8 cellular contexts compared by ENCODE assay signal in the genomic region with DNA sequence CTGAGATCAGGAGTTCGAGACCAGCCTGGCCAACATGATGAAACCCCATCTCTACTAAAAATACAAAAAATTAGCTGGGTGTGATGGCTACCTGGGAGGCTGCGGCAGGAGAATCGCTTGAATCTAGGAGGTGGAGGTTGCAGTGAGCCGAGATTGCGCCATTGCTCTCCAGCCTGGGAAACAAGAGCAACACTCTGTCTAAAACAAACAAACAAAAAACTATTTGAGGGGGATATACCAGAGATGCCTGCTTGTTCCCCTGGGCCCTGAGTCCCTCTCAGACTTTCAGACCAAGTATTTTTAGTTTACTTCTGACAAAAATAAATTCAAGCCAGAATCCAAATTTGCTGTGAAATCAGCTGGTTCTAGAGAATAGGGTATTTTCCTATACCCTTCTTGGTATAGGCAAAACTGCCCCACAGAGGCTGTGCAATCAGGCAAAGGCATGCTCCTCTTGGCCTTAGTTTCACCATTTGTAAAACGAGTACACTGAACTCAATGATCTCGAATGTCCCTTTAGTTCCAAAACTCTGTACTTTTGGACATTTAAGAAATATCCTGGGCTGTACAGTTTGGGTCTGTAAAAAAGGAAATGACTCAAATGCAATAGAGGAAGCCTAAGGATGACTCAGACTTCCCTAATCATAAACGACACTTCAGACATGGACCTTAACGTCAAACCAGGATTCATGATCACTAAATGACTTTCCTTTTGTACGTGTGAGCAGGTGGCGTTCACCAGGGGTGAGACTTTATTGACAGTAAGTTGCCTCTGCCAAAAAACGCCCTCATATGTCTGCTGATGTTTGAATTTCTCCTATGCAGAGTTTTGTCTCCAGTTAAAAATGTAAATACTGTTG.
DNase-seq lines count a peak whose midpoint lies in the region; FAIRE-seq and TF ChIP-seq lines count a peak whose summit lies in the region.

No MANE protein-coding gene starts in this region.

- peak; percentile 30 for FAIRE-seq in islet of Langerhans (lab: Jason Lieb, UNC)

- H3K4me3 ChIP-seq in HL-60 (replicated peaks; ENCODE audit: insufficient read depth, low read length) = no peak overlapping the region

- peak; percentile 13 for DNase-seq in NCI-H1694 treated with DMSO at 0.1 percent for 48 hours (lab: John Stamatoyannopoulos, UW)
- no peak for DNase-seq in NCI-H1694 (lab: John Stamatoyannopoulos, UW)
- peak; percentile 64 to 76 for DNase-seq in HL-60 (ENCODE audit: low read depth in 1 of 2, low spot score in 1 of 2)
- DNase-seq in SHP77 treated with DMSO at 0.1 percent for 48 hours (lab: John Stamatoyannopoulos, UW) = peak; percentile 100
- DNase-seq in stimulated activated CD4-positive, alpha-beta T cell treated with anti-CD3 and anti-CD28 coated beads, TNF-alpha, amount 100 ng/mL, for 4 hours (ENCODE audit: low read depth in 3 of 3) = peak in 2 of 3 experiments; percentile 23 to 40
- DNase-seq in nucleus accumbens (lab: John Stamatoyannopoulos, UW) = no peak

- peak overlapping the region; percentile 95 for H3K27ac ChIP-seq in HL-60 (replicated peaks)
- peak overlapping the region; percentile 80 for H3K27ac ChIP-seq in angular gyrus (ENCODE audit: low read depth, low read length)

- no peaks in the 10 kb centered on the region for H3K27me3 ChIP-seq in HL-60 (ENCODE audit: insufficient read depth, poor library complexity, severe bottlenecking)

- TF ChIP-seq CTCF in HL-60 (IDR thresholded peaks at IDR 0.05; ENCODE audit: insufficient read depth, low read length) = no peak

Comparison
In these comparisons a context has a peak if more than half of its experiments do, and no peak if none do; other contexts are left out.
1. DNase-seq: peak in NCI-H1694 treated with DMSO at 0.1 percent for 48 hours (single experiment), HL-60 (2 of 2), SHP77 treated with DMSO at 0.1 percent for 48 hours (single experiment) and stimulated activated CD4-positive, alpha-beta T cell treated with anti-CD3 and anti-CD28 coated beads, TNF-alpha, amount 100 ng/mL, for 4 hours (2 of 3); none in NCI-H1694 (single experiment) and nucleus accumbens (0 of 56).